In genomic region chr20:49475979-49476378, GRCh38 we compare ENCODE assay signal across 18 cellular contexts. TPM values are rescaled to one million over a fixed set of nuclear protein-coding genes. Genes with fewer than 3 reads are reported as not detected.
"Had no signal": no experiment of that assay in that cellular context is flagged by ENCODE, and none has a peak within 500 bp of the region (broad histone marks: within the 10 kb centered on the region; RNA-seq: fewer than 3 reads in every experiment).

No MANE protein-coding gene starts in this region.

- H3K4me3 ChIP-seq: tibial nerve had no signal

- H3K36me3 ChIP-seq: neutrophil, tibial nerve had no signal

- DNase-seq: activated CD4-positive, alpha-beta T cell treated with anti-CD3 and anti-CD28 coated beads, Interleukin-2, amount 50 U/mL, for 1 hour; activated CD8-positive, alpha-beta memory T cell treated with anti-CD3 and anti-CD28 coated beads for 24 hours; activated naive CD4-positive, alpha-beta T cell; aorta; cortex of kidney; effector CD4-positive, alpha-beta T cell; foreskin fibroblast; glutamatergic neuron; mesendoderm; natural killer cell; stimulated activated CD4-positive, alpha-beta T cell treated with anti-CD3 and anti-CD28 coated beads, Interleukin-15, amount 100 ng/mL, for 24 hours; stimulated activated CD4-positive, alpha-beta T cell treated with anti-CD3 and anti-CD28 coated beads, Interleukin-4, amount 100 ng/mL, for 24 hours; stimulated activated naive CD4-positive, alpha-beta T cell; substantia nigra had no signal

- FAIRE-seq: endothelial cell of umbilical vein had no signal

- H3K27ac ChIP-seq: neutrophil, tibial nerve had no signal

- ATAC-seq: activated CD4-positive, CD25-positive, alpha-beta regulatory T cell treated with anti-CD3 and anti-CD28 coated beads, Interleukin-2, amount 50 U/mL, for 24 hours; natural killer cell had no signal

- H3K9me3 ChIP-seq: neutrophil, tibial nerve had no signal

RNA-seq across cellular contexts. Expression of gene KCNB1, which starts 6.5 kb away (rescaled TPM):
- total RNA-seq: endothelial cell of umbilical vein had no signal
- polyA plus RNA-seq: endothelial cell of umbilical vein had no signal
